Comparison of ENCODE assay signal across 32 cellular contexts in the genomic region with DNA sequence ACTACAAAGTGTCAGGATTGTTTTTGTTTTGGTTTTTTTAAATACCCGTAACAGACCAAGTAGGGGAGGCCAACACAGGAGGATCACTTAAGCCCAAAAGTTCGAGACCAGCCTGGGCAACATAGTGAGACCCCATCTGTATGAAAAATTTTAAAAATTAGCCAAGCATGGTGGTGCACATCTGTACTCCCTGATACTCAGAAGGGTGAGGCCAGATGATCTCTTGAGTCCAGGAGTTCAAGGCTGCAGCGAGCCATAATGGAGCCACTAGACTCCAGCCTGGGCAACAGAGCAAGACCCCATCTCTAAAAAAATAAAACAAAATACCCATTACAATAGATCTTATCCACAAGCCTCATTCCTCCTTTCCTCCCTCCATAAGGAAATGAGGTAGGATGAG. TPM values are rescaled to one million over a fixed set of nuclear protein-coding genes. Genes with fewer than 3 reads are reported as not detected.
"Had no signal": no experiment of that assay in that cellular context is flagged by ENCODE, and none has a peak within 500 bp of the region (broad histone marks: within the 10 kb centered on the region; RNA-seq: fewer than 3 reads in every experiment).

No MANE protein-coding gene starts in this region.

- H3K36me3 Mint-ChIP-seq: natural killer cell treated with Interleukin-12 subunit alpha and Interleukin-12 subunit beta and Interleukin-15 and Interleukin-18, amount 100 ng/mL, for 72 hours had no signal

- FAIRE-seq: kidney, urothelium cell line had no signal

- H3K9me3 ChIP-seq: gastrocnemius medialis, mucosa of descending colon, psoas muscle, spleen, thoracic aorta, tibial nerve, upper lobe of left lung had no signal

- H3K4me3 Mint-ChIP-seq: endodermal cell; memory B cell; naive B cell; natural killer cell treated with Interleukin-12 subunit alpha and Interleukin-12 subunit beta and Interleukin-15 and Interleukin-18, amount 100 ng/mL, for 72 hours; neural crest cell; stimulated activated naive B cell treated with anti-CD40 and anti-IgM and Interleukin-4, amounts not matched to agents 10 μg/mL and 1 μg/mL and 100 μg/mL, for 72 hours; stimulated activated naive CD8-positive, alpha-beta T cell treated with anti-CD3 and anti-CD28 coated beads, Interleukin-15, Interleukin-2, amounts not matched to agents 100 ng/mL and 50 ng/mL, for 24 hours had no signal

- H3K27ac Mint-ChIP-seq: endodermal cell; memory B cell; naive B cell; natural killer cell treated with Interleukin-12 subunit alpha and Interleukin-12 subunit beta and Interleukin-15 and Interleukin-18, amount 100 ng/mL, for 72 hours; stimulated activated naive B cell treated with anti-CD40 and anti-IgM and Interleukin-4, amounts not matched to agents 10 μg/mL and 1 μg/mL and 100 μg/mL, for 72 hours; stimulated activated naive CD8-positive, alpha-beta T cell treated with anti-CD3 and anti-CD28 coated beads, Interleukin-15, Interleukin-2, amounts not matched to agents 100 ng/mL and 50 ng/mL, for 24 hours had no signal

- H3K9me3 Mint-ChIP-seq: endodermal cell; memory B cell; naive B cell; natural killer cell treated with Interleukin-12 subunit alpha and Interleukin-12 subunit beta and Interleukin-15 and Interleukin-18, amount 100 ng/mL, for 72 hours; neural crest cell; stimulated activated naive B cell treated with anti-CD40 and anti-IgM and Interleukin-4, amounts not matched to agents 10 μg/mL and 1 μg/mL and 100 μg/mL, for 72 hours; stimulated activated naive CD8-positive, alpha-beta T cell treated with anti-CD3 and anti-CD28 coated beads, Interleukin-15, Interleukin-2, amounts not matched to agents 100 ng/mL and 50 ng/mL, for 24 hours had no signal

- H3K27me3 Mint-ChIP-seq: memory B cell; naive B cell; stimulated activated naive B cell treated with anti-CD40 and anti-IgM and Interleukin-4, amounts not matched to agents 10 μg/mL and 1 μg/mL and 100 μg/mL, for 72 hours had no signal

- DNase-seq: cortex of kidney; dorsolateral prefrontal cortex; effector CD4-positive, alpha-beta T cell; endodermal cell; foreskin fibroblast; gastrocnemius medialis; head of caudate nucleus; kidney; mucosa of descending colon; naive B cell; nucleus accumbens; psoas muscle; right cardiac atrium; spleen; stimulated activated CD4-positive, alpha-beta T cell treated with anti-CD3 and anti-CD28 coated beads, Interleukin-4, amount 100 ng/mL, for 4 hours; stimulated activated naive B cell treated with anti-CD40 and anti-IgM and Interleukin-4, amounts not matched to agents 10 μg/mL and 1 μg/mL and 100 μg/mL, for 72 hours; upper lobe of left lung had no signal

- H3K36me3 ChIP-seq: gastrocnemius medialis, thoracic aorta, tibial nerve, upper lobe of left lung had no signal

- H3K4me1 Mint-ChIP-seq: endodermal cell had no signal

- ATAC-seq: esophagus mucosa; gastrocnemius medialis; left lobe of liver; mucosa of descending colon; natural killer cell treated with Interleukin-12 subunit alpha and Interleukin-12 subunit beta and Interleukin-15 and Interleukin-18, amount 100 ng/mL, for 72 hours; psoas muscle; right cardiac atrium; stimulated activated naive B cell treated with anti-CD40 and anti-IgM and Interleukin-4, amounts not matched to agents 10 μg/mL and 1 μg/mL and 100 μg/mL, for 72 hours had no signal

- H3K4me3 ChIP-seq: dorsolateral prefrontal cortex, gastrocnemius medialis, lung, mucosa of descending colon, psoas muscle, skin epidermis, spleen, thoracic aorta, tibial nerve, upper lobe of left lung had no signal

- H3K27me3 ChIP-seq: spleen, upper lobe of left lung had no signal

- H3K4me1 ChIP-seq: gastrocnemius medialis, psoas muscle, tibial nerve, upper lobe of left lung had no signal

- H3K27ac ChIP-seq: dorsolateral prefrontal cortex, epithelial cell of prostate, gastrocnemius medialis, psoas muscle, skin epidermis, thoracic aorta, tibial nerve, upper lobe of left lung had no signal

RNA-seq across cellular contexts. Expression of gene HCK, which starts 28.7 kb away (rescaled TPM):
- total RNA-seq: glomerular endothelial cell, neural crest cell, osteocyte, renal cortical epithelial cell had no signal
